14 cellular contexts compared by ENCODE assay signal in genomic region chr2:48651127-48651526, GRCh38.
A peak's percentile ranks its signal among the peaks of the same experiment; 100 is the strongest.
DNase-seq lines count a peak whose midpoint lies in the region; ATAC-seq and TF ChIP-seq lines count a peak whose summit lies in the region.
"Had no signal": no experiment of that assay in that cellular context is flagged by ENCODE, and none has a peak within 500 bp of the region (broad histone marks: within the 10 kb centered on the region; RNA-seq: fewer than 3 reads in every experiment).

No MANE protein-coding gene starts in this region.

- ATAC-seq in GM18870 (IDR thresholded peaks at IDR 0.05; ENCODE audit: unreplicated experiment): no peak

- intact Hi-C loops in tibial artery (cut with DNase I; ENCODE audit: low total_unique reads): no loop called here

- H3K36me3 ChIP-seq in brain microvascular endothelial cell (replicated peaks): no peaks in the 10 kb centered on the region
- H3K36me3 ChIP-seq in tibial artery: no peaks in the 10 kb centered on the region
- H3K36me3 ChIP-seq: esophagus muscularis mucosa had no signal

- H3K27ac ChIP-seq in brain microvascular endothelial cell: no peak overlapping the region
- no peak overlapping the region for H3K27ac ChIP-seq in tibial artery
- H3K27ac ChIP-seq: esophagus muscularis mucosa had no signal

- DNase-seq in AG08395 (ENCODE audit: low spot score) (peak; percentile 58), HS-27A (ENCODE audit: low read depth) (peak; percentile 19), brain microvascular endothelial cell (peak; percentile 11), left kidney (ENCODE audit: low read depth, low spot score) (peak; percentile 1), hypothalamus (lab: John Stamatoyannopoulos, UW) (no peak), tibial artery (no peak)
- no peak for DNase-seq in activated CD4-positive, alpha-beta T cell treated with anti-CD3 and anti-CD28 coated beads, Interleukin-2, amount 50 U/mL, for 1 hour
- DNase-seq: activated CD4-positive, alpha-beta T cell treated with anti-CD3 and anti-CD28 coated beads for 1 hour; activated naive CD4-positive, alpha-beta T cell treated with anti-CD3 and anti-CD28 coated beads, Interleukin-2, amount 50 U/mL, for 16 hours; NCI-H2029; NCI-H748 treated with DMSO at 0.1 percent for 48 hours; T-helper 2 cell had no signal

- H3K27me3 ChIP-seq in brain microvascular endothelial cell (replicated peaks) (no peaks in the 10 kb centered on the region), tibial artery (no peaks in the 10 kb centered on the region)
- H3K27me3 ChIP-seq: esophagus muscularis mucosa had no signal

- H3K4me1 ChIP-seq in tibial artery: peaks cover 0 to 8% (median 0%) of the 10 kb centered on the region in 4 donors

- in situ Hi-C loops in brain microvascular endothelial cell (cut with HindIII; ENCODE audit: low pct_ligation_motif_present, low sequenced_read_pairs): no loop called here

- H3K4me3 ChIP-seq in brain microvascular endothelial cell (ENCODE audit: low read depth, low read length) (no peak overlapping the region), tibial artery (no peak overlapping the region)
- H3K4me3 ChIP-seq: esophagus muscularis mucosa had no signal

- H3K9me3 ChIP-seq in tibial artery: no peaks in the 10 kb centered on the region
- H3K9me3 ChIP-seq: esophagus muscularis mucosa had no signal

- TF ChIP-seq CTCF in brain microvascular endothelial cell (IDR thresholded peaks at IDR 0.05; ENCODE audit: low read depth, low read length, missing control alignments) (no peak), tibial artery (IDR thresholded peaks at IDR 0.05) (no peak)

Comparison
In these comparisons a context has a peak if more than half of its experiments do, and no peak if none do; other contexts are left out.
1. DNase-seq: peak in AG08395 (single experiment), HS-27A (single experiment), brain microvascular endothelial cell (single experiment) and left kidney (single experiment); none in activated CD4-positive, alpha-beta T cell treated with anti-CD3 and anti-CD28 coated beads, Interleukin-2, amount 50 U/mL, for 1 hour (single experiment), hypothalamus (0 of 51) and tibial artery (0 of 2).